24 cellular contexts compared by ENCODE assay signal in the genomic region with DNA sequence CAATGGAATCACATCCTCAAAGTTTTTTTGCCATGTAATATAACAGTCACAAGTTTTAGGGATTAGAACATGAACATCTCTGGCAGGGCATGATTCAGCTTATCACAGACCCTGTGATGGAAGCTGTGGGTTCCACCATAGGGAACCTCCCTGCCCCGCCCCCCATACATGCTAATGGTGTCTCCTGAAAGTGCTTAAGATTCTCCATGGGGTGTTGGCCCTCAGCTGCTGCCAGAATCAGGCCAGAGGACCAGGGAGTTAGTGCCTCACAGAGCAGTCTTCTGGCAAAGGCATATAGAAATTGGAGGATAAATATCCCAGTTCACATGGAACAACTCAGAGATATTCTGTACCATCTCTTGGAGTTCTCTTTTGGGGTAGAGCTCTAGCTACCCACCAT.
"Had no signal": no experiment of that assay in that cellular context is flagged by ENCODE, and none has a peak within 500 bp of the region (broad histone marks: within the 10 kb centered on the region; RNA-seq: fewer than 3 reads in every experiment).

No MANE protein-coding gene starts in this region.

- H3K4me3 Mint-ChIP-seq: naive thymus-derived CD8-positive, alpha-beta T cell; nephron progenitor cell; stimulated activated naive CD8-positive, alpha-beta T cell treated with anti-CD3 and anti-CD28 coated beads, Interleukin-15, amount 100 ng/mL, for 72 hours had no signal

- H3K27me3 Mint-ChIP-seq: stimulated activated naive CD8-positive, alpha-beta T cell treated with anti-CD3 and anti-CD28 coated beads, Interleukin-15, amount 100 ng/mL, for 72 hours had no signal

- H3K27ac Mint-ChIP-seq: naive thymus-derived CD8-positive, alpha-beta T cell; nephron progenitor cell; stimulated activated naive CD8-positive, alpha-beta T cell treated with anti-CD3 and anti-CD28 coated beads, Interleukin-15, amount 100 ng/mL, for 72 hours had no signal

- H3K9me3 Mint-ChIP-seq: nephron progenitor cell; stimulated activated naive CD8-positive, alpha-beta T cell treated with anti-CD3 and anti-CD28 coated beads, Interleukin-15, amount 100 ng/mL, for 72 hours had no signal

- H3K27ac ChIP-seq: coronary artery, gastrocnemius medialis, left lung, ovary, psoas muscle, sigmoid colon, skin epidermis, spleen, thyroid gland, vagina had no signal

- H3K4me3 ChIP-seq: coronary artery, gastrocnemius medialis, left lung, ovary, psoas muscle, sigmoid colon, skin epidermis, spleen, thyroid gland, vagina had no signal

- H3K27me3 ChIP-seq: gastrocnemius medialis, ovary, sigmoid colon, thyroid gland, vagina had no signal

- H3K4me1 ChIP-seq: gastrocnemius medialis, left lung, psoas muscle, sigmoid colon, spleen, thyroid gland, vagina had no signal

- H3K4me1 Mint-ChIP-seq: naive thymus-derived CD8-positive, alpha-beta T cell; stimulated activated naive CD8-positive, alpha-beta T cell treated with anti-CD3 and anti-CD28 coated beads, Interleukin-15, amount 100 ng/mL, for 72 hours had no signal

- DNase-seq: dermis blood vessel endothelial cell; effector memory CD4-positive, alpha-beta T cell; erythroblast; gastrocnemius medialis; head of caudate nucleus; left cardiac atrium; left lung; mesenchymal stem cell; naive thymus-derived CD8-positive, alpha-beta T cell; nephron progenitor cell; occipital lobe; ovary; posterior cingulate gyrus; psoas muscle; right cardiac atrium; sigmoid colon; spleen; stimulated activated naive CD4-positive, alpha-beta T cell; stimulated activated naive CD8-positive, alpha-beta T cell treated with anti-CD3 and anti-CD28 coated beads, Interleukin-15, amount 100 ng/mL, for 72 hours; thyroid gland; trophoblast cell had no signal

- H3K36me3 Mint-ChIP-seq: naive thymus-derived CD8-positive, alpha-beta T cell had no signal

- ATAC-seq: gastrocnemius medialis; left cardiac atrium; left lung; naive thymus-derived CD8-positive, alpha-beta T cell; psoas muscle; right cardiac atrium; stimulated activated naive CD8-positive, alpha-beta T cell treated with anti-CD3 and anti-CD28 coated beads, Interleukin-15, amount 100 ng/mL, for 72 hours had no signal

- H3K9me3 ChIP-seq: gastrocnemius medialis, left lung, ovary, psoas muscle, sigmoid colon, spleen, thyroid gland, vagina had no signal

- H3K36me3 ChIP-seq: gastrocnemius medialis, left lung, ovary, sigmoid colon, spleen, thyroid gland, vagina had no signal
